ENCODE assay signal across 19 cellular contexts in genomic region chr9:97992219-97992618, GRCh38. TPM values are rescaled to one million over a fixed set of nuclear protein-coding genes. Genes with fewer than 3 reads are reported as not detected.
DNase-seq lines count a peak whose midpoint lies in the region; ATAC-seq, FAIRE-seq and TF ChIP-seq lines count a peak whose summit lies in the region.
"Had no signal": no experiment of that assay in that cellular context is flagged by ENCODE, and none has a peak within 500 bp of the region (broad histone marks: within the 10 kb centered on the region; RNA-seq: fewer than 3 reads in every experiment).

No MANE protein-coding gene starts in this region.

- 84 to 95% (median 86%) methylated on average over 6 of the region's 6 CpGs for WGBS in adrenal gland, 4 donors

- H3K4me3 ChIP-seq in adrenal gland = no peak overlapping the region
- H3K4me3 ChIP-seq: dorsolateral prefrontal cortex had no signal

- H3K27ac Mint-ChIP-seq in activated CD4-positive, alpha-beta T cell treated with anti-CD3 and anti-CD28 coated beads, Interleukin-2, amount 10 ng/mL, durations not matched to agents 7 days and 5 days = peak overlapping the region; percentile 52
- peak overlapping the region; percentile 44 for H3K27ac Mint-ChIP-seq in activated T-helper 1 cell treated with anti-CD3 and anti-CD28 coated beads, Interleukin-12 subunit alpha, Interleukin-12 subunit beta, Interleukin-2, Interleukin-4 antibody, amounts not matched to agents 30 ng/mL and 10 ng/mL and 1 ng/mL, durations not matched to agents 14 hours and 24 hours and 36 hours
- H3K27ac Mint-ChIP-seq in naive thymus-derived CD8-positive, alpha-beta T cell = peak overlapping the region in 9 of 10 donors; percentile 14 to 90 (median 75)

- H3K27me3 ChIP-seq in adrenal gland = no peaks in the 10 kb centered on the region
- H3K27me3 ChIP-seq: brain microvascular endothelial cell, dorsolateral prefrontal cortex had no signal

- TF ChIP-seq CTCF in adrenal gland (IDR thresholded peaks at IDR 0.05) = no peak

- DNase-seq in activated CD4-positive, alpha-beta T cell treated with anti-CD3 and anti-CD28 coated beads, Interleukin-2, amount 10 ng/mL, durations not matched to agents 7 days and 5 days = no peak
- DNase-seq in activated CD4-positive, alpha-beta T cell treated with anti-CD3 and anti-CD28 coated beads for 48 hours = no peak
- DNase-seq in H54 (ENCODE audit: insufficient read length, low spot score) (no peak), posterior vena cava (ENCODE audit: low spot score) (no peak), NCI-H2081 treated with DMSO at 0.1 percent for 48 hours (lab: John Stamatoyannopoulos, UW) (no peak), adrenal gland (no peak)
- DNase-seq in activated T-helper 1 cell treated with anti-CD3 and anti-CD28 coated beads, Interleukin-12 subunit alpha, Interleukin-12 subunit beta, Interleukin-2, Interleukin-4 antibody, amounts not matched to agents 30 ng/mL and 10 ng/mL and 1 ng/mL, durations not matched to agents 14 hours and 24 hours and 36 hours (ENCODE audit: low spot score) = no peak
- no peak for DNase-seq in naive thymus-derived CD8-positive, alpha-beta T cell
- DNase-seq: ACHN; activated CD4-positive, alpha-beta T cell treated with anti-CD3 and anti-CD28 coated beads for 4 hours; activated gamma-delta T cell; brain microvascular endothelial cell; Calu3; dorsolateral prefrontal cortex; NCI-H1436; NCI-H2227 treated with DMSO at 0.1 percent for 48 hours; Right ventricle myocardium superior had no signal

- peaks cover 50% of the 10 kb centered on the region for H3K36me3 Mint-ChIP-seq in activated CD4-positive, alpha-beta T cell treated with anti-CD3 and anti-CD28 coated beads, Interleukin-2, amount 10 ng/mL, durations not matched to agents 7 days and 5 days (ENCODE audit: low read depth)
- peaks cover 25% of the 10 kb centered on the region for H3K36me3 Mint-ChIP-seq in activated T-helper 1 cell treated with anti-CD3 and anti-CD28 coated beads, Interleukin-12 subunit alpha, Interleukin-12 subunit beta, Interleukin-2, Interleukin-4 antibody, amounts not matched to agents 30 ng/mL and 10 ng/mL and 1 ng/mL, durations not matched to agents 14 hours and 24 hours and 36 hours (ENCODE audit: low read depth)
- H3K36me3 Mint-ChIP-seq in naive thymus-derived CD8-positive, alpha-beta T cell = peaks cover 0 to 30% (median 7%) of the 10 kb centered on the region in 3 donors

- intact Hi-C loops in activated T-helper 1 cell treated with anti-CD3 and anti-CD28 coated beads, Interleukin-12 subunit alpha, Interleukin-12 subunit beta, Interleukin-2, Interleukin-4 antibody, amounts not matched to agents 30 ng/mL and 10 ng/mL and 1 ng/mL, durations not matched to agents 14 hours and 24 hours and 36 hours (cut with micrococcal nuclease) = no loop called here
- intact Hi-C loops in posterior vena cava (cut with DNase I) (no loop called here), adrenal gland (cut with DNase I) (no loop called here)

- no peaks in the 10 kb centered on the region for H3K9me3 ChIP-seq in adrenal gland (replicated peaks in 1 of 3)

- H3K4me3 Mint-ChIP-seq in activated CD4-positive, alpha-beta T cell treated with anti-CD3 and anti-CD28 coated beads, Interleukin-2, amount 10 ng/mL, durations not matched to agents 7 days and 5 days = no peak overlapping the region
- peak overlapping the region; percentile 26 for H3K4me3 Mint-ChIP-seq in activated T-helper 1 cell treated with anti-CD3 and anti-CD28 coated beads, Interleukin-12 subunit alpha, Interleukin-12 subunit beta, Interleukin-2, Interleukin-4 antibody, amounts not matched to agents 30 ng/mL and 10 ng/mL and 1 ng/mL, durations not matched to agents 14 hours and 24 hours and 36 hours
- peak overlapping the region in 9 of 10 donors; percentile 1 to 70 (median 55) for H3K4me3 Mint-ChIP-seq in naive thymus-derived CD8-positive, alpha-beta T cell
- H3K4me3 Mint-ChIP-seq: nephron had no signal

- no peaks in the 10 kb centered on the region for H3K9me3 Mint-ChIP-seq in activated CD4-positive, alpha-beta T cell treated with anti-CD3 and anti-CD28 coated beads, Interleukin-2, amount 10 ng/mL, durations not matched to agents 7 days and 5 days
- no peaks in the 10 kb centered on the region for H3K9me3 Mint-ChIP-seq in activated T-helper 1 cell treated with anti-CD3 and anti-CD28 coated beads, Interleukin-12 subunit alpha, Interleukin-12 subunit beta, Interleukin-2, Interleukin-4 antibody, amounts not matched to agents 30 ng/mL and 10 ng/mL and 1 ng/mL, durations not matched to agents 14 hours and 24 hours and 36 hours
- H3K9me3 Mint-ChIP-seq in naive thymus-derived CD8-positive, alpha-beta T cell = no peaks in the 10 kb centered on the region
- H3K9me3 Mint-ChIP-seq: nephron had no signal

- no peak overlapping the region for H3K27ac ChIP-seq in adrenal gland
- H3K27ac ChIP-seq: brain microvascular endothelial cell, KMS-11 had no signal

- H3K36me3 ChIP-seq in adrenal gland (replicated peaks in 1 of 2) = peaks cover 0 to 12% of the 10 kb centered on the region in 2 donors

- POLR2A ChIA-PET in activated CD4-positive, alpha-beta T cell treated with anti-CD3 and anti-CD28 coated beads, Interleukin-2, amount 10 ng/mL, durations not matched to agents 7 days and 5 days (lab: Charles Lee) = no interaction called here
- POLR2A ChIA-PET in naive thymus-derived CD8-positive, alpha-beta T cell (lab: Charles Lee) = interaction anchor here (1.0 to 2.2 kb wide), 4 partner anchors 9 to 42 kb away, joined by 3 to 15 read pairs (median 5); partner anchors contain the start of gene ANP32B

- no peak for ATAC-seq in naive thymus-derived CD8-positive, alpha-beta T cell

- peaks cover 5 to 54% of the 10 kb centered on the region in 2 donors for H3K4me1 ChIP-seq in adrenal gland (replicated peaks in 1 of 2)

- FAIRE-seq in H54 (lab: Jason Lieb, UNC) = peak; percentile 52

- CTCF ChIA-PET in activated CD4-positive, alpha-beta T cell treated with anti-CD3 and anti-CD28 coated beads, Interleukin-2, amount 10 ng/mL, durations not matched to agents 7 days and 5 days (lab: Charles Lee) = interaction anchor here (1.0 to 1.4 kb wide), 2 partner anchors 9 to 81 kb away, joined by 3 read pairs; partner anchors contain the start of gene ANP32B

- H3K27me3 Mint-ChIP-seq in activated CD4-positive, alpha-beta T cell treated with anti-CD3 and anti-CD28 coated beads, Interleukin-2, amount 10 ng/mL, durations not matched to agents 7 days and 5 days = no peaks in the 10 kb centered on the region
- no peaks in the 10 kb centered on the region for H3K27me3 Mint-ChIP-seq in activated T-helper 1 cell treated with anti-CD3 and anti-CD28 coated beads, Interleukin-12 subunit alpha, Interleukin-12 subunit beta, Interleukin-2, Interleukin-4 antibody, amounts not matched to agents 30 ng/mL and 10 ng/mL and 1 ng/mL, durations not matched to agents 14 hours and 24 hours and 36 hours (ENCODE audit: insufficient read depth)
- no peaks in the 10 kb centered on the region for H3K27me3 Mint-ChIP-seq in naive thymus-derived CD8-positive, alpha-beta T cell

- TF ChIP-seq POLR2A in H54 (IDR thresholded peaks at IDR 0.05; ENCODE audit: low read depth, low read length) (no peak), adrenal gland (IDR thresholded peaks at IDR 0.05) (no peak)

- peaks cover 83% of the 10 kb centered on the region for H3K4me1 Mint-ChIP-seq in activated CD4-positive, alpha-beta T cell treated with anti-CD3 and anti-CD28 coated beads, Interleukin-2, amount 10 ng/mL, durations not matched to agents 7 days and 5 days
- H3K4me1 Mint-ChIP-seq in activated T-helper 1 cell treated with anti-CD3 and anti-CD28 coated beads, Interleukin-12 subunit alpha, Interleukin-12 subunit beta, Interleukin-2, Interleukin-4 antibody, amounts not matched to agents 30 ng/mL and 10 ng/mL and 1 ng/mL, durations not matched to agents 14 hours and 24 hours and 36 hours (ENCODE audit: low read depth) = peaks cover 81% of the 10 kb centered on the region
- H3K4me1 Mint-ChIP-seq in naive thymus-derived CD8-positive, alpha-beta T cell = peaks cover 39 to 85% (median 81%) of the 10 kb centered on the region in 4 donors

RNA-seq across cellular contexts. Expression of gene ANP32B, which starts 9.1 kb away (rescaled TPM):
- 100 to 1,000 TPM; 358 to 453 TPM for total RNA-seq in activated CD4-positive, alpha-beta T cell treated with anti-CD3 and anti-CD28 coated beads, Interleukin-2, amount 10 ng/mL, durations not matched to agents 7 days and 5 days
- 305 and 313 TPM in 2 replicates for total RNA-seq in activated T-helper 1 cell treated with anti-CD3 and anti-CD28 coated beads, Interleukin-12 subunit alpha, Interleukin-12 subunit beta, Interleukin-2, Interleukin-4 antibody, amounts not matched to agents 30 ng/mL and 10 ng/mL and 1 ng/mL, durations not matched to agents 14 hours and 24 hours and 36 hours
- total RNA-seq in naive thymus-derived CD8-positive, alpha-beta T cell = 100 to 1,000 TPM; 200 to 205 TPM
- polyA plus RNA-seq in naive thymus-derived CD8-positive, alpha-beta T cell = 100 to 1,000 TPM in 2 of 3 donors, 10 to 100 TPM in 1; 87.8 to 110 (median 108) TPM
- total RNA-seq in posterior vena cava (10 to 100 TPM; 95.8 to 98.0 TPM), adrenal gland (100 to 1,000 TPM in 1 of 8 donors, 10 to 100 TPM in 7; 13.4 to 100 (median 42.8) TPM)
- polyA plus RNA-seq in adrenal gland = 100 to 1,000 TPM in 2 of 3 donors, 10 to 100 TPM in 1; 72.9 to 156 (median 122) TPM

RNA-seq across cellular contexts. Expression of gene HEMGN, which starts 54.2 kb away (rescaled TPM):
- 1 to 10 TPM; 2.2 to 2.9 TPM for total RNA-seq in activated CD4-positive, alpha-beta T cell treated with anti-CD3 and anti-CD28 coated beads, Interleukin-2, amount 10 ng/mL, durations not matched to agents 7 days and 5 days
- 0.24 and 0.31 TPM in 2 replicates for total RNA-seq in activated T-helper 1 cell treated with anti-CD3 and anti-CD28 coated beads, Interleukin-12 subunit alpha, Interleukin-12 subunit beta, Interleukin-2, Interleukin-4 antibody, amounts not matched to agents 30 ng/mL and 10 ng/mL and 1 ng/mL, durations not matched to agents 14 hours and 24 hours and 36 hours
- 1 to 10 TPM; 1.9 to 3.4 TPM for total RNA-seq in naive thymus-derived CD8-positive, alpha-beta T cell
- 10 to 100 TPM in 1 of 3 donors, 1 to 10 TPM in 2; 7.6 to 11.0 (median 8.3) TPM for polyA plus RNA-seq in naive thymus-derived CD8-positive, alpha-beta T cell
- total RNA-seq in posterior vena cava (under 1 TPM; 0.33 to 0.83 TPM), adrenal gland (under 1 TPM in 2 of 8 donors, not detected in 6; 0.22 to 0.23 TPM)
- polyA plus RNA-seq in adrenal gland = not detected
- total RNA-seq: Calu3, Right ventricle myocardium superior had no signal
